Comparison of ENCODE assay signal across 8 cellular contexts in genomic region chr12:98514984-98515367, GRCh38. TPM values are rescaled to one million over a fixed set of nuclear protein-coding genes. Genes with fewer than 3 reads are reported as not detected.
DNase-seq lines count a peak whose midpoint lies in the region; ATAC-seq and TF ChIP-seq lines count a peak whose summit lies in the region.

No MANE protein-coding gene starts in this region.

- H3K27ac Mint-ChIP-seq in stimulated activated naive CD8-positive, alpha-beta T cell treated with anti-CD3 and anti-CD28 coated beads, Interleukin-15, Interleukin-2, amounts not matched to agents 100 ng/mL and 50 ng/mL, for 24 hours: peak overlapping the region; percentile 95
- peak overlapping the region; percentile 99 for H3K27ac Mint-ChIP-seq in mesothelial cell of epicardium

- H3K9me3 Mint-ChIP-seq in stimulated activated naive CD8-positive, alpha-beta T cell treated with anti-CD3 and anti-CD28 coated beads, Interleukin-15, Interleukin-2, amounts not matched to agents 100 ng/mL and 50 ng/mL, for 24 hours: no peaks in the 10 kb centered on the region
- no peaks in the 10 kb centered on the region for H3K9me3 Mint-ChIP-seq in mesothelial cell of epicardium

- DNase-seq in stimulated activated naive CD8-positive, alpha-beta T cell treated with anti-CD3 and anti-CD28 coated beads, Interleukin-15, Interleukin-2, amounts not matched to agents 100 U/mL and 50 U/mL, for 24 hours: no peak
- DNase-seq in cerebellum (ENCODE audit: low spot score) (peak; percentile 10), mesothelial cell of epicardium (ENCODE audit: low spot score in 2 of 2, unreplicated experiment in 2 of 2) (no peak), NCI-H1105 (lab: John Stamatoyannopoulos, UW) (no peak)

- peaks cover 42% of the 10 kb centered on the region for H3K36me3 Mint-ChIP-seq in stimulated activated naive CD8-positive, alpha-beta T cell treated with anti-CD3 and anti-CD28 coated beads, Interleukin-15, Interleukin-2, amounts not matched to agents 100 ng/mL and 50 ng/mL, for 24 hours (ENCODE audit: low read depth)
- no peaks in the 10 kb centered on the region for H3K36me3 Mint-ChIP-seq in mesothelial cell of epicardium

- peaks cover 35% of the 10 kb centered on the region for H3K4me1 Mint-ChIP-seq in stimulated activated naive CD8-positive, alpha-beta T cell treated with anti-CD3 and anti-CD28 coated beads, Interleukin-15, Interleukin-2, amounts not matched to agents 100 ng/mL and 50 ng/mL, for 24 hours (ENCODE audit: low read depth)
- H3K4me1 Mint-ChIP-seq in mesothelial cell of epicardium: peaks cover 36% of the 10 kb centered on the region

- no peak for ATAC-seq in stimulated activated naive CD8-positive, alpha-beta T cell treated with anti-CD3 and anti-CD28 coated beads, Interleukin-15, Interleukin-2, amounts not matched to agents 100 U/mL and 50 U/mL, for 24 hours
- ATAC-seq in HG02678 (IDR thresholded peaks at IDR 0.05; ENCODE audit: unreplicated experiment) (no peak), HG03280 (IDR thresholded peaks at IDR 0.05; ENCODE audit: unreplicated experiment) (no peak), GM19023 (IDR thresholded peaks at IDR 0.05; ENCODE audit: unreplicated experiment) (no peak)

- peak overlapping the region; percentile 97 for H3K4me3 Mint-ChIP-seq in stimulated activated naive CD8-positive, alpha-beta T cell treated with anti-CD3 and anti-CD28 coated beads, Interleukin-15, Interleukin-2, amounts not matched to agents 100 ng/mL and 50 ng/mL, for 24 hours
- H3K4me3 Mint-ChIP-seq in mesothelial cell of epicardium: peak overlapping the region; percentile 96

- no peaks in the 10 kb centered on the region for H3K27me3 Mint-ChIP-seq in stimulated activated naive CD8-positive, alpha-beta T cell treated with anti-CD3 and anti-CD28 coated beads, Interleukin-15, Interleukin-2, amounts not matched to agents 100 ng/mL and 50 ng/mL, for 24 hours
- no peaks in the 10 kb centered on the region for H3K27me3 Mint-ChIP-seq in mesothelial cell of epicardium (ENCODE audit: low read depth)

- no peak for TF ChIP-seq CTCF in mesothelial cell of epicardium (IDR thresholded peaks at IDR 0.05; ENCODE audit: unreplicated experiment)

RNA-seq across cellular contexts. Expression of gene TMPO, which starts 0.4 kb away (rescaled TPM):
- 181 TPM for total RNA-seq in cerebellum
- total RNA-seq in mesothelial cell of epicardium: 122 to 144 TPM (median 135 TPM) in 3 replicates
